In genomic region chr1:178142806-178143205, GRCh38 we compare ENCODE assay signal across 19 cellular contexts. TPM values are rescaled to one million over a fixed set of nuclear protein-coding genes. Genes with fewer than 3 reads are reported as not detected.
A peak's percentile ranks its signal among the peaks of the same experiment; 100 is the strongest.
DNase-seq lines count a peak whose midpoint lies in the region; ATAC-seq and TF ChIP-seq lines count a peak whose summit lies in the region.
"Had no signal": no experiment of that assay in that cellular context is flagged by ENCODE, and none has a peak within 500 bp of the region (broad histone marks: within the 10 kb centered on the region; RNA-seq: fewer than 3 reads in every experiment).

No MANE protein-coding gene starts in this region.

- no peak overlapping the region for H3K9ac ChIP-seq in trophoblast cell (ENCODE audit: low read length)

- H3K4me1 Mint-ChIP-seq in WTC11: peaks cover 51% of the 10 kb centered on the region
- H3K4me1 Mint-ChIP-seq: CD4-positive, alpha-beta memory T cell had no signal

- H3K27me3 ChIP-seq in trophoblast cell (ENCODE audit: insufficient read depth, low read length) (no peaks in the 10 kb centered on the region), psoas muscle (ENCODE audit: insufficient read depth in 3 of 3, low read length in 2 of 3) (no peaks in the 10 kb centered on the region)

- ATAC-seq in WTC11 (no peak), psoas muscle (no peak)
- ATAC-seq: A549, GM23338, HCT116 had no signal

- no peaks in the 10 kb centered on the region for H3K36me3 Mint-ChIP-seq in WTC11
- H3K36me3 Mint-ChIP-seq: CD4-positive, alpha-beta memory T cell had no signal

- H3K36me3 ChIP-seq in trophoblast cell (ENCODE audit: control insufficient read depth in 1 of 2, insufficient read depth in 2 of 2, low read length in 2 of 2) (no peaks in the 10 kb centered on the region), psoas muscle (ENCODE audit: insufficient read depth in 1 of 2, low read depth in 1 of 2) (no peaks in the 10 kb centered on the region)

- intact Hi-C loops in psoas muscle (cut with DNase I): no loop called here

- WGBS in trophoblast cell (ENCODE audit: extremely low coverage, insufficient coverage, insufficient read length): no CpG with 5 or more reads among the region's 4 CpGs
- 79 to 87% (median 82%) methylated on average over 4 of the region's 4 CpGs for WGBS in psoas muscle, 3 donors

- TF ChIP-seq CTCF in WTC11 (IDR thresholded peaks at IDR 0.05): no peak
- TF ChIP-seq CTCF in psoas muscle (IDR thresholded peaks at IDR 0.05): no peak

- H3K4me1 ChIP-seq in trophoblast cell (ENCODE audit: control insufficient read depth in 1 of 2, insufficient read depth in 2 of 2, low read length in 2 of 2): no peaks in the 10 kb centered on the region
- no peaks in the 10 kb centered on the region for H3K4me1 ChIP-seq in psoas muscle

- H4K91ac ChIP-seq in trophoblast cell (ENCODE audit: low read depth, low read length): no peak overlapping the region

- H3K4me3 ChIP-seq in trophoblast cell (ENCODE audit: low read depth, low read length): no peak overlapping the region
- no peak overlapping the region for H3K4me3 ChIP-seq in psoas muscle
- H3K4me3 ChIP-seq: A549, GM23338 had no signal

- no peak overlapping the region for H2AK5ac ChIP-seq in trophoblast cell (ENCODE audit: low read length)

- H3K14ac ChIP-seq in trophoblast cell (ENCODE audit: low read length): no peak overlapping the region

- peak overlapping the region; percentile 33 for H3K4ac ChIP-seq in trophoblast cell (ENCODE audit: low read depth, low read length)

- H3K27ac Mint-ChIP-seq in WTC11: peak overlapping the region; percentile 82; the same call in 1 of the 2 replicates
- H3K27ac Mint-ChIP-seq: CD4-positive, alpha-beta memory T cell; GM23338; H9 had no signal

- no peak overlapping the region for H3K4me3 Mint-ChIP-seq in WTC11
- H3K4me3 Mint-ChIP-seq: CD4-positive, alpha-beta memory T cell; GM23338; H9 had no signal

- H3K27ac ChIP-seq in trophoblast cell (ENCODE audit: low read depth, low read length) (no peak overlapping the region), psoas muscle (no peak overlapping the region)
- H3K27ac ChIP-seq: A549 had no signal

- H3K27me3 Mint-ChIP-seq in WTC11 (ENCODE audit: low read depth): no peaks in the 10 kb centered on the region
- H3K27me3 Mint-ChIP-seq: CD4-positive, alpha-beta memory T cell had no signal

- no peak overlapping the region for H3K4me2 ChIP-seq in trophoblast cell (ENCODE audit: low read length)
- H3K4me2 ChIP-seq: A549, GM23338 had no signal

- H2BK5ac ChIP-seq in trophoblast cell (ENCODE audit: low read depth, low read length, poor library complexity): no peak overlapping the region

- no peaks in the 10 kb centered on the region for H3K9me3 ChIP-seq in trophoblast cell (ENCODE audit: insufficient read depth, low read depth, low read length)
- no peaks in the 10 kb centered on the region for H3K9me3 ChIP-seq in psoas muscle
- H3K9me3 ChIP-seq: A549, Caco-2 had no signal

- H3K9me3 Mint-ChIP-seq in WTC11: no peaks in the 10 kb centered on the region
- H3K9me3 Mint-ChIP-seq: GM23338 had no signal

- CTCF ChIA-PET in WTC11 (lab: Charles Lee): no interaction called here

- POLR2A ChIA-PET in WTC11 (lab: Charles Lee): no interaction called here

- no peak overlapping the region for H2AFZ ChIP-seq in trophoblast cell (ENCODE audit: insufficient read depth, low read length, poor library complexity)
- H2AFZ ChIP-seq: GM23338 had no signal

- no peak overlapping the region for H2BK12ac ChIP-seq in trophoblast cell (ENCODE audit: low read length)

- peak; percentile 29 for DNase-seq in D341Med (ENCODE audit: low spot score)
- DNase-seq in NCI-H82 (lab: John Stamatoyannopoulos, UW): peak; percentile 89
- DNase-seq in WTC11 (ENCODE audit: low spot score): no peak
- no peak for DNase-seq in trophoblast cell
- DNase-seq in NCI-H1092 treated with DMSO at 0.1 percent for 48 hours (lab: John Stamatoyannopoulos, UW): no peak
- no peak for DNase-seq in psoas muscle
- DNase-seq in NCI-H146 treated with DMSO at 0.1 percent for 48 hours (lab: John Stamatoyannopoulos, UW; ENCODE audit: unreplicated experiment): no peak
- DNase-seq in mucosa of gallbladder (ENCODE audit: low spot score): no peak
- DNase-seq: 8988T; C1 segment of cervical spinal cord; Caco-2; CD4-positive, alpha-beta memory T cell; DMS53; DMS79 treated with DMSO at 0.1 percent for 48 hours; GF-D8; H9 had no signal

- H3K79me2 ChIP-seq in trophoblast cell (ENCODE audit: control insufficient read depth, insufficient read depth, low read length, poor library complexity): no peaks in the 10 kb centered on the region

- H4K8ac ChIP-seq in trophoblast cell (ENCODE audit: low read depth, low read length): no peak overlapping the region

- H3K79me1 ChIP-seq in trophoblast cell (ENCODE audit: low read length): no peaks in the 10 kb centered on the region

- H3K23ac ChIP-seq in trophoblast cell (ENCODE audit: low read length): no peak overlapping the region

- H4K12ac ChIP-seq in trophoblast cell (ENCODE audit: low read depth, low read length): no peak overlapping the region

- no peak overlapping the region for H2BK120ac ChIP-seq in trophoblast cell (ENCODE audit: insufficient read depth, low read length, poor library complexity)

- no peak overlapping the region for H3K18ac ChIP-seq in trophoblast cell (ENCODE audit: low read length)

TF ChIP-seq in WTC11, 78 proteins besides CTCF, POLR2A, EP300 and RAD21:
- TF ChIP-seq ZNF512 (CRISPR knock-in tag; IDR thresholded peaks at IDR 0.05; ENCODE audit: borderline replicate concordance) (no peak), CDX4 (CRISPR knock-in tag; IDR thresholded peaks at IDR 0.05; ENCODE audit: borderline replicate concordance) (no peak), AFF4 (CRISPR knock-in tag; IDR thresholded peaks at IDR 0.05; ENCODE audit: borderline replicate concordance) (no peak), ZNF423 (CRISPR knock-in tag; IDR thresholded peaks at IDR 0.05) (no peak), GABPB1 (CRISPR knock-in tag; IDR thresholded peaks at IDR 0.05) (no peak), ETV6 (CRISPR knock-in tag; IDR thresholded peaks at IDR 0.05) (no peak), CBFB (CRISPR knock-in tag; IDR thresholded peaks at IDR 0.05; ENCODE audit: low read depth) (no peak), USF2 (CRISPR knock-in tag; IDR thresholded peaks at IDR 0.05) (no peak), OVOL2 (CRISPR knock-in tag; IDR thresholded peaks at IDR 0.05; ENCODE audit: borderline replicate concordance) (no peak)
TF ChIP-seq in WTC11: peak in this region for 0.

RNA-seq across cellular contexts. Expression of gene RASAL2, which starts 48.9 kb away (rescaled TPM):
- total RNA-seq in WTC11 (2021) (25.7 to 29.5 TPM (median 27.5 TPM) in 3 replicates), psoas muscle (10 to 100 TPM in 3 of 4 donors, 1 to 10 TPM in 1; 5.5 to 42.1 (median 12.1) TPM), mucosa of gallbladder (26.7 TPM)
- polyA plus RNA-seq in trophoblast cell (2013): 75.5 and 79.8 TPM in 2 replicates
- polyA plus RNA-seq in psoas muscle: 1 to 10 TPM; 1.9 to 4.6 (median 2.8) TPM
- polyA plus RNA-seq: CD4-positive, alpha-beta memory T cell had no signal

Comparison
In these comparisons a context has a peak if more than half of its experiments do, and no peak if none do; other contexts are left out.
1. DNase-seq: peak in D341Med (single experiment) and NCI-H82 (single experiment); none in WTC11 (single experiment), trophoblast cell (0 of 2), NCI-H1092 treated with DMSO at 0.1 percent for 48 hours (single experiment), psoas muscle (0 of 2), NCI-H146 treated with DMSO at 0.1 percent for 48 hours (single experiment) and mucosa of gallbladder (single experiment).